ENCODE assay signal across 8 cellular contexts in the genomic region with DNA sequence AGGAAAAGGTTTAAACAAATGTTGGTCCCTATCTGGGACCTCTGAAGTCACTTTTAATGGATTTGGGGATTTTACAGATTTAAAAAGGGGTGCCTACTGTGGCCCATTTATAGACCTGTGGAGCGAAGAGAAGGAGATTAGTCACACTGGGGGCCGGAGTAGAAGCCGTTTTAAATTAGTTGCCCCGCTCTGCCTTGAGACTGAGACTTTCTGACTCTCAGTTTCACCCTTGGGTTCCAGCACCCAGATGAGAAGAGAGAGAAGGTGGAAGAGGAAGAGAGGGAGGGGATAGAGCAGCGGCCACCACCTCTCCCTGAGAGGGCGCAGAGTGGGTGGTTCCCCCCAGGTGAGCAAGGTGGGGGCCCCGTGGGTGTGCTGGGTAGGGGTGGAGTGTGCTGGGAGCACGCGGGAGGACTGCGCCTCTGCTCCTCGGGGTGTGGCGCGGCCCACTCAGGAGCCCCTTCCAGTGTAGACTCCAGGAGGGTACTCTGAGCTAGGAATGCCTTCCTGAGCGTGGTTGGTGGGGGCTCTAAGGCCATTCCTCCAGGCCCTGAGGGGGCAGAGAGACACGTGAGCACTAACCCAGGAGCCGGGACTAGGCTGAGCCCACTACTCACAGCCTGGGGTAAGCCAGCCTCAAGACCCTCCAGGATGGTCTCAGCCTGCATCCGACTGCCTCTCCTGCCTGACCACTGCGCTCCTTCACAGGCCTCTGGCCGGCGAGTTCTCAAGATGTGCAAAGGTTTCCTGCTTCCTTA. TPM values are rescaled to one million over a fixed set of nuclear protein-coding genes. Genes with fewer than 3 reads are reported as not detected.
DNase-seq lines count a peak whose midpoint lies in the region; ATAC-seq and TF ChIP-seq lines count a peak whose summit lies in the region.

No MANE protein-coding gene starts in this region.

- BruUV-seq in MCF 10A (replicated peaks; lab: Mats Ljungman, UMichigan), result no TSS peak

- H3K4me3 ChIP-seq in breast epithelium (peak overlapping the region in 2 of 3 donors; percentile 47 to 87), stomach smooth muscle (ENCODE audit: low read length in 2 of 2) (peak overlapping the region; percentile 53 to 74), adrenal gland (peak overlapping the region in 1 of 4 donors; percentile 80)

- CTCF ChIA-PET in MCF 10A (lab: Yijun Ruan, JAX), result interaction anchor here (0.6 to 7.2 kb wide), 22 partner anchors 8 to 1202 kb away, joined by 3 to 68 read pairs (median 4); no protein-coding TSS in a partner anchor
- CTCF ChIA-PET in activated CD8-positive, alpha-beta T cell treated with anti-CD3 and anti-CD28 coated beads for 36 hours (lab: Charles Lee), result interaction anchor here (0.8 to 1.8 kb wide), 7 partner anchors 8 to 333 kb away, joined by 3 to 15 read pairs (median 4); no protein-coding TSS in a partner anchor

- 78 to 87% (median 79%) methylated on average over 18 to 20 of the region's 20 CpGs for WGBS in adrenal gland, 4 donors

- no peaks in the 10 kb centered on the region for H3K9me3 ChIP-seq in breast epithelium
- no peaks in the 10 kb centered on the region for H3K9me3 ChIP-seq in stomach smooth muscle (ENCODE audit: control insufficient read depth in 2 of 2, low read length in 2 of 2)
- H3K9me3 ChIP-seq in adrenal gland (replicated peaks in 1 of 3), result no peaks in the 10 kb centered on the region

- H3K36me3 ChIP-seq in breast epithelium, result no peaks in the 10 kb centered on the region
- no peaks in the 10 kb centered on the region for H3K36me3 ChIP-seq in stomach smooth muscle (ENCODE audit: control insufficient read depth in 2 of 2, insufficient read depth in 2 of 2, low read length in 2 of 2)
- H3K36me3 ChIP-seq in adrenal gland (replicated peaks in 1 of 2), result no peaks in the 10 kb centered on the region

- no peak overlapping the region for H3K27ac Mint-ChIP-seq in MCF 10A (ENCODE audit: low read depth, unreplicated experiment)
- no peak overlapping the region for H3K27ac Mint-ChIP-seq in activated CD8-positive, alpha-beta T cell treated with anti-CD3 and anti-CD28 coated beads for 36 hours

- H3K4me1 Mint-ChIP-seq in MCF 10A (ENCODE audit: insufficient read depth, unreplicated experiment), result peaks cover 13% of the 10 kb centered on the region
- peaks cover 6% of the 10 kb centered on the region for H3K4me1 Mint-ChIP-seq in activated CD8-positive, alpha-beta T cell treated with anti-CD3 and anti-CD28 coated beads for 36 hours (ENCODE audit: low read depth)

- H3K4me3 Mint-ChIP-seq in MCF 10A (ENCODE audit: unreplicated experiment), result no peak overlapping the region
- peak overlapping the region; percentile 49 for H3K4me3 Mint-ChIP-seq in activated CD8-positive, alpha-beta T cell treated with anti-CD3 and anti-CD28 coated beads for 36 hours

- H3K4me1 ChIP-seq in breast epithelium (peaks cover 0 to 5% of the 10 kb centered on the region in 2 donors), stomach smooth muscle (ENCODE audit: control insufficient read depth, insufficient read depth, low read length) (peaks cover 12% of the 10 kb centered on the region), adrenal gland (replicated peaks in 1 of 2) (peaks cover 0 to 5% of the 10 kb centered on the region in 2 donors)

- peak; percentile 15 for ATAC-seq in activated CD8-positive, alpha-beta T cell treated with anti-CD3 and anti-CD28 coated beads for 36 hours
- ATAC-seq in left lobe of liver (no peak), HG02852 (IDR thresholded peaks at IDR 0.05; ENCODE audit: unreplicated experiment) (no peak)

- DNase-seq in breast epithelium (ENCODE audit: low spot score in 2 of 2) (no peak), MCF 10A (ENCODE audit: unreplicated experiment) (no peak), left lobe of liver (ENCODE audit: low spot score) (peak; percentile 41), adrenal gland (no peak), NCI-H82 (lab: John Stamatoyannopoulos, UW) (no peak)
- DNase-seq in activated CD8-positive, alpha-beta T cell treated with anti-CD3 and anti-CD28 coated beads for 36 hours, result no peak

- intact Hi-C loops in breast epithelium (cut with DNase I; ENCODE audit: low total_unique reads) (loop anchor here (10.0 kb wide), 1 partner anchor 276 kb away; no protein-coding TSS in a partner anchor), MCF 10A (cut with micrococcal nuclease) (loop anchor here (5.0 kb wide), 1 partner anchor 266 kb away; a partner anchor contains a TSS), adrenal gland (cut with DNase I) (loop anchor here (5.0 to 10.0 kb wide), 2 partner anchors 106 to 1194 kb away; no protein-coding TSS in a partner anchor)
- intact Hi-C loops in activated CD8-positive, alpha-beta T cell treated with anti-CD3 and anti-CD28 coated beads for 36 hours (cut with micrococcal nuclease), result loop anchor here (5.0 kb wide), 1 partner anchor 266 kb away; a partner anchor contains a TSS

- no peaks in the 10 kb centered on the region for H3K9me3 Mint-ChIP-seq in MCF 10A (ENCODE audit: unreplicated experiment)
- H3K9me3 Mint-ChIP-seq in activated CD8-positive, alpha-beta T cell treated with anti-CD3 and anti-CD28 coated beads for 36 hours, result no peaks in the 10 kb centered on the region

- POLR2A ChIA-PET in MCF 10A (lab: Yijun Ruan, JAX), result no interaction called here
- POLR2A ChIA-PET in activated CD8-positive, alpha-beta T cell treated with anti-CD3 and anti-CD28 coated beads for 36 hours (lab: Charles Lee), result no interaction called here

- TF ChIP-seq CTCF in breast epithelium (IDR thresholded peaks at IDR 0.05) (no peak), MCF 10A (IDR thresholded peaks at IDR 0.05; ENCODE audit: unreplicated experiment) (no peak), adrenal gland (IDR thresholded peaks at IDR 0.05) (no peak)
- no peak for TF ChIP-seq CTCF in activated CD8-positive, alpha-beta T cell treated with anti-CD3 and anti-CD28 coated beads for 36 hours (IDR thresholded peaks at IDR 0.05)

- no peaks in the 10 kb centered on the region for H3K36me3 Mint-ChIP-seq in MCF 10A (ENCODE audit: insufficient read depth, unreplicated experiment)
- H3K36me3 Mint-ChIP-seq in activated CD8-positive, alpha-beta T cell treated with anti-CD3 and anti-CD28 coated beads for 36 hours (ENCODE audit: low read depth), result no peaks in the 10 kb centered on the region

- peak overlapping the region; percentile 35 to 71 for H3K9ac ChIP-seq in stomach smooth muscle (ENCODE audit: low read length in 2 of 2)

- H3K27ac ChIP-seq in breast epithelium (no peak overlapping the region), stomach smooth muscle (ENCODE audit: low read length) (no peak overlapping the region), adrenal gland (no peak overlapping the region)

- TF ChIP-seq POLR2A in breast epithelium (IDR thresholded peaks at IDR 0.05) (no peak), adrenal gland (IDR thresholded peaks at IDR 0.05) (no peak)

- H3K27me3 ChIP-seq in breast epithelium, result no peaks in the 10 kb centered on the region
- peaks cover 0 to 3% of the 10 kb centered on the region in 2 donors for H3K27me3 ChIP-seq in stomach smooth muscle (ENCODE audit: control insufficient read depth in 1 of 2, insufficient read depth in 2 of 2, low read length in 2 of 2)
- no peaks in the 10 kb centered on the region for H3K27me3 ChIP-seq in adrenal gland

- peaks cover 21% of the 10 kb centered on the region for H3K27me3 Mint-ChIP-seq in MCF 10A (ENCODE audit: insufficient read depth, unreplicated experiment)
- H3K27me3 Mint-ChIP-seq in activated CD8-positive, alpha-beta T cell treated with anti-CD3 and anti-CD28 coated beads for 36 hours, result peaks cover 3% of the 10 kb centered on the region

RNA-seq across cellular contexts. Expression of a gene that starts 32.6 kb away (rescaled TPM):
- 1 to 10 TPM; 1.8 to 3.9 (median 3.4) TPM for total RNA-seq in breast epithelium
- total RNA-seq in MCF 10A (2022), result 0.96 and 1.1 TPM in 2 replicates
- 1 to 10 TPM; 1.7 to 2.0 TPM for total RNA-seq in activated CD8-positive, alpha-beta T cell treated with anti-CD3 and anti-CD28 coated beads for 36 hours
- total RNA-seq in left lobe of liver, result 0.35 TPM
- total RNA-seq in adrenal gland, result 10 to 100 TPM in 1 of 8 donors, 1 to 10 TPM in 7; 1.4 to 14.5 (median 4.3) TPM
- 10 to 100 TPM in 1 of 3 donors, 1 to 10 TPM in 2; 2.7 to 12.9 (median 5.6) TPM for polyA plus RNA-seq in adrenal gland
